In the genomic region with DNA sequence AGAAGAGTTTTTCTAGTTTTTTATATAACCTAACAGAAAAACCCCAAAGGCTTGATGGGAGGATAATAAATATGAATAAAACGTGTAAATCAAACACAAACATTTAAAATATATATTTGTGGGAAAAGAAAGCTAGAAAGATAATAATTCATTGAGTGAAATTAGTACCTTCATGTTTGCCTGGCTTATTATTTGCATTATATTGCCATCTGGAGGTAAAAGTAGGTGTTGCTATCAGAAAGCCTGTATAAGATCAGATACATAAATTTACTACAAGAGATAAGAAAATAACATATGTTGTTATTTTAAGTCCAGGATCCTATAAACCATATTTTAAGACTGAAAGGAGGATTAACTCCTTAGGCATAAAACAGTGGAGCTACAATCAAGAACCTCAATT, we compare ENCODE assay signal across 8 cellular contexts.
DNase-seq lines count a peak whose midpoint lies in the region; ATAC-seq and TF ChIP-seq lines count a peak whose summit lies in the region.
"Had no signal": no experiment of that assay in that cellular context is flagged by ENCODE, and none has a peak within 500 bp of the region (broad histone marks: within the 10 kb centered on the region; RNA-seq: fewer than 3 reads in every experiment).

No MANE protein-coding gene starts in this region.

- peak; percentile 63 to 95 for TF ChIP-seq CTCF in GM23338 (conservative IDR thresholded peaks at IDR 0.05; ENCODE audit: low read depth in 2 of 2)
- TF ChIP-seq CTCF in cardiac fibroblast (IDR thresholded peaks at IDR 0.05; ENCODE audit: low read depth, low read length) = peak; percentile 31
- peak; percentile 69 for TF ChIP-seq CTCF in neural crest cell (conservative IDR thresholded peaks at IDR 0.05)

- H3K4me2 ChIP-seq in GM23338 = 0 out of 2 replicates have a peak overlapping the region, but pooled peaks have one; percentile 2

- no peak overlapping the region for H2AFZ ChIP-seq in GM23338

- H3K4me1 ChIP-seq in GM23338 (ENCODE audit: insufficient read depth) = peaks cover 61% of the 10 kb centered on the region

- intact Hi-C loops in cardiac septum (cut with DNase I) = no loop called here

- H3K36me3 Mint-ChIP-seq in GM23338 (ENCODE audit: low read depth) (peaks cover 9% of the 10 kb centered on the region), neural crest cell (ENCODE audit: low read depth) (no peaks in the 10 kb centered on the region)

- no peaks in the 10 kb centered on the region for H3K36me3 ChIP-seq in GM23338 (ENCODE audit: insufficient read depth)

- H3K27ac ChIP-seq in GM23338 (ENCODE audit: low read depth) = no peak overlapping the region

- DNase-seq in GM23338 (ENCODE audit: low spot score) = peak; percentile 47
- peak; percentile 14 for DNase-seq in NCI-H2227 treated with DMSO at 0.1 percent for 48 hours (lab: John Stamatoyannopoulos, UW)
- peak; percentile 19 to 20 for DNase-seq in cardiac fibroblast (ENCODE audit: low read depth in 2 of 2)
- no peak for DNase-seq in neural crest cell (ENCODE audit: low read depth, low spot score)
- no peak for DNase-seq in cardiac septum (ENCODE audit: low spot score)
- DNase-seq in NK-92 treated with Interleukin-12 subunit alpha and Interleukin-12 subunit beta, amount 100 ng/mL, for 24 hours (lab: John Stamatoyannopoulos, UW) = no peak
- DNase-seq in C1 segment of cervical spinal cord (lab: John Stamatoyannopoulos, UW) = no peak
- DNase-seq: NCI-H1694 treated with DMSO at 0.1 percent for 48 hours had no signal

- H3K4me3 ChIP-seq in GM23338 (no peak overlapping the region), cardiac fibroblast (replicated peaks in 1 of 2; ENCODE audit: low read depth in 2 of 2, low read length in 2 of 2) (no peak overlapping the region)

- H3K4me1 Mint-ChIP-seq in GM23338 (peaks cover 50% of the 10 kb centered on the region), neural crest cell (peaks cover 6% of the 10 kb centered on the region)

- no peaks in the 10 kb centered on the region for H4K20me1 ChIP-seq in GM23338 (replicated peaks; ENCODE audit: insufficient read depth)

- H3K27me3 ChIP-seq in GM23338 (ENCODE audit: insufficient read depth) = no peaks in the 10 kb centered on the region

- peaks cover 3% of the 10 kb centered on the region for H3K9me2 ChIP-seq in GM23338 (ENCODE audit: insufficient read depth)

- H3F3A ChIP-seq in GM23338 (replicated peaks; ENCODE audit: low read depth) = peaks cover 16% of the 10 kb centered on the region; the same call in 1 of the 2 replicates

- H3K27ac Mint-ChIP-seq in GM23338 (no peak overlapping the region), neural crest cell (ENCODE audit: unreplicated experiment) (no peak overlapping the region)

- no peaks in the 10 kb centered on the region for H3K79me2 ChIP-seq in GM23338 (replicated peaks; ENCODE audit: insufficient read depth)

- peaks cover 6% of the 10 kb centered on the region; the same call in 2 of the 3 replicates for H3K9me3 Mint-ChIP-seq in GM23338
- no peaks in the 10 kb centered on the region for H3K9me3 Mint-ChIP-seq in neural crest cell

- H3K27me3 Mint-ChIP-seq in GM23338 (ENCODE audit: insufficient read depth, low read depth, poor library complexity) (peaks cover 2% of the 10 kb centered on the region), neural crest cell (ENCODE audit: low read depth) (no peaks in the 10 kb centered on the region)

- no peak for ATAC-seq in GM23338

- H3K4me3 Mint-ChIP-seq in GM23338 (no peak overlapping the region), neural crest cell (no peak overlapping the region)

TF ChIP-seq in GM23338, 12 proteins besides CTCF, POLR2A, EP300 and RAD21:
- TF ChIP-seq ZNF331 (CRISPR knock-in tag; IDR thresholded peaks at IDR 0.05; ENCODE audit: low read depth) (no peak), JUNB (IDR thresholded peaks at IDR 0.05; ENCODE audit: unreplicated experiment) (no peak), EZH2phosphoT487 (IDR thresholded peaks at IDR 0.05; ENCODE audit: unreplicated experiment) (no peak), ZNF114 (CRISPR knock-in tag; IDR thresholded peaks at IDR 0.05) (no peak), EZH2 (IDR thresholded peaks at IDR 0.05; ENCODE audit: low read depth, unreplicated experiment) (no peak), NANOG (IDR thresholded peaks at IDR 0.05; ENCODE audit: borderline replicate concordance) (no peak), CREB1 (CRISPR knock-in tag; IDR thresholded peaks at IDR 0.05; ENCODE audit: low read depth) (no peak)
- TF ChIP-seq, protein P1, sequence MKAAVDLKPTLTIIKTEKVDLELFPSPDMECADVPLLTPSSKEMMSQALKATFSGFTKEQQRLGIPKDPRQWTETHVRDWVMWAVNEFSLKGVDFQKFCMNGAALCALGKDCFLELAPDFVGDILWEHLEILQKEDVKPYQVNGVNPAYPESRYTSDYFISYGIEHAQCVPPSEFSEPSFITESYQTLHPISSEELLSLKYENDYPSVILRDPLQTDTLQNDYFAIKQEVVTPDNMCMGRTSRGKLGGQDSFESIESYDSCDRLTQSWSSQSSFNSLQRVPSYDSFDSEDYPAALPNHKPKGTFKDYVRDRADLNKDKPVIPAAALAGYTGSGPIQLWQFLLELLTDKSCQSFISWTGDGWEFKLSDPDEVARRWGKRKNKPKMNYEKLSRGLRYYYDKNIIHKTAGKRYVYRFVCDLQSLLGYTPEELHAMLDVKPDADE (IDR thresholded peaks at IDR 0.05) = no peak
- TF ChIP-seq, protein P2, sequence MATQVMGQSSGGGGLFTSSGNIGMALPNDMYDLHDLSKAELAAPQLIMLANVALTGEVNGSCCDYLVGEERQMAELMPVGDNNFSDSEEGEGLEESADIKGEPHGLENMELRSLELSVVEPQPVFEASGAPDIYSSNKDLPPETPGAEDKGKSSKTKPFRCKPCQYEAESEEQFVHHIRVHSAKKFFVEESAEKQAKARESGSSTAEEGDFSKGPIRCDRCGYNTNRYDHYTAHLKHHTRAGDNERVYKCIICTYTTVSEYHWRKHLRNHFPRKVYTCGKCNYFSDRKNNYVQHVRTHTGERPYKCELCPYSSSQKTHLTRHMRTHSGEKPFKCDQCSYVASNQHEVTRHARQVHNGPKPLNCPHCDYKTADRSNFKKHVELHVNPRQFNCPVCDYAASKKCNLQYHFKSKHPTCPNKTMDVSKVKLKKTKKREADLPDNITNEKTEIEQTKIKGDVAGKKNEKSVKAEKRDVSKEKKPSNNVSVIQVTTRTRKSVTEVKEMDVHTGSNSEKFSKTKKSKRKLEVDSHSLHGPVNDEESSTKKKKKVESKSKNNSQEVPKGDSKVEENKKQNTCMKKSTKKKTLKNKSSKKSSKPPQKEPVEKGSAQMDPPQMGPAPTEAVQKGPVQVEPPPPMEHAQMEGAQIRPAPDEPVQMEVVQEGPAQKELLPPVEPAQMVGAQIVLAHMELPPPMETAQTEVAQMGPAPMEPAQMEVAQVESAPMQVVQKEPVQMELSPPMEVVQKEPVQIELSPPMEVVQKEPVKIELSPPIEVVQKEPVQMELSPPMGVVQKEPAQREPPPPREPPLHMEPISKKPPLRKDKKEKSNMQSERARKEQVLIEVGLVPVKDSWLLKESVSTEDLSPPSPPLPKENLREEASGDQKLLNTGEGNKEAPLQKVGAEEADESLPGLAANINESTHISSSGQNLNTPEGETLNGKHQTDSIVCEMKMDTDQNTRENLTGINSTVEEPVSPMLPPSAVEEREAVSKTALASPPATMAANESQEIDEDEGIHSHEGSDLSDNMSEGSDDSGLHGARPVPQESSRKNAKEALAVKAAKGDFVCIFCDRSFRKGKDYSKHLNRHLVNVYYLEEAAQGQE (IDR thresholded peaks at IDR 0.05; ENCODE audit: unreplicated experiment) = no peak

Comparison
In these comparisons a context has a peak if more than half of its experiments do, and no peak if none do; other contexts are left out.
1. DNase-seq: peak in GM23338 (single experiment), NCI-H2227 treated with DMSO at 0.1 percent for 48 hours (single experiment) and cardiac fibroblast (2 of 2); none in neural crest cell (single experiment), cardiac septum (single experiment), NK-92 treated with Interleukin-12 subunit alpha and Interleukin-12 subunit beta, amount 100 ng/mL, for 24 hours (single experiment) and C1 segment of cervical spinal cord (0 of 14).
2. Peak in every context shown above with its lines, with median percentiles within 50 percentile points of each other: CTCF ChIP-seq.